In the genomic region with DNA sequence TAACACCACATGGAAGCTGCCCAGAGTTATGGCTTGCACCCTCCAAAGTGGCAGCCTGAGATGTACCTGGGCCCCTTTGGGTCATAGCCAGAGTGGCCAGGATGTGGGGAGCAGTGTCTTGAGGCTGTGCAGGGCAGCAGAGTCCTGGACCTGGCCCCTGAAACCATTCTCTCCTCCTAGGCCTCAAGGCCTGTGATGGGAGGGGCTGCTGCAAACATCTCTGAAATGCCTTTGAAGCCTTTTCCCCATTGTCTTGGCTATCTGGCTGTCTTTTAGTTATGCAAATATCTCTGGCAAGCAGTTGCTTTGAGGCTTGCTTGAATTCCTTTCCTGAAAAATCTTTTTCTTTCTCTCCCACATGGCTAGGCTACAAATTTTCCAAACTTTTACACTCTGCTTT, we compare ENCODE assay signal across 26 cellular contexts.
"Had no signal": no experiment of that assay in that cellular context is flagged by ENCODE, and none has a peak within 500 bp of the region (broad histone marks: within the 10 kb centered on the region; RNA-seq: fewer than 3 reads in every experiment).

No MANE protein-coding gene starts in this region.

- H3K4me3 Mint-ChIP-seq: activated T-cell treated with anti-CD3 and anti-CD28 coated beads, Interleukin-2, amount 50 U/mL, for 4 hours; T-helper 2 cell treated with Interferon-gamma antibody and Interleukin-4, amounts not matched to agents 5 μg/mL and 100 μg/mL, for 36 hours had no signal

- H3K4me1 ChIP-seq: adrenal gland, colonic mucosa, SJSA1 had no signal

- H3K9me3 ChIP-seq: adrenal gland, colonic mucosa, SJSA1 had no signal

- H3K9me3 Mint-ChIP-seq: activated naive CD4-positive, alpha-beta T cell treated with anti-CD3 and anti-CD28 coated beads, Interleukin-2, amount 50 U/mL, for 72 hours; activated T-cell treated with anti-CD3 and anti-CD28 coated beads, Interleukin-2, amount 50 U/mL, for 4 hours; T-helper 2 cell treated with Interferon-gamma antibody and Interleukin-4, amounts not matched to agents 5 μg/mL and 100 μg/mL, for 36 hours had no signal

- H3K4me3 ChIP-seq: adrenal gland, colonic mucosa, SJSA1 had no signal

- H3K27ac Mint-ChIP-seq: T-helper 2 cell treated with Interferon-gamma antibody and Interleukin-4, amounts not matched to agents 5 μg/mL and 100 μg/mL, for 36 hours had no signal

- ATAC-seq: activated naive CD4-positive, alpha-beta T cell treated with anti-CD3 and anti-CD28 coated beads, Interleukin-2, amount 50 U/mL, for 72 hours; activated T-cell treated with anti-CD3 and anti-CD28 coated beads, Interleukin-2, amount 50 U/mL, for 4 hours; Panc1; SK-N-SH treated with all-trans-retinoic acid at 6 μM for 48 hours had no signal

- H3K27ac ChIP-seq: adrenal gland, colonic mucosa, RWPE1, SJSA1 had no signal

- DNase-seq: activated CD4-positive, alpha-beta T cell treated with anti-CD3 and anti-CD28 coated beads for 48 hours; activated CD4-positive, alpha-beta T cell treated with anti-CD3 and anti-CD28 coated beads, Interleukin-2, amount 50 U/mL, for 4 hours; activated CD4-positive, CD25-positive, alpha-beta regulatory T cell treated with anti-CD3 and anti-CD28 coated beads, Interleukin-2, amount 50 U/mL, for 72 hours; activated CD8-positive, alpha-beta memory T cell treated with anti-CD3 and anti-CD28 coated beads for 24 hours; activated effector memory CD4-positive, alpha-beta T cell treated with anti-CD3 and anti-CD28 coated beads, Interleukin-2, amount 50 U/mL, for 16 hours; activated naive CD4-positive, alpha-beta T cell treated with Interleukin-2 at 50 U/mL for 16 hours; activated T-cell treated with anti-CD3 and anti-CD28 coated beads, Interleukin-2, amount 50 U/mL, for 4 hours; adrenal gland; anterior cingulate cortex; colonic mucosa; Kasumi-1; NCI-H1930; NCI-H2171; NCI-H226; NCI-H510A; NCI-H526 treated with DMSO at 0.1 percent for 48 hours; NCI-H82; OCI-M1; Right ventricle myocardium superior; SW 1271 had no signal

- H3K36me3 ChIP-seq: adrenal gland, colonic mucosa, SJSA1 had no signal

- H3K27me3 ChIP-seq: adrenal gland, colonic mucosa, SJSA1 had no signal

- H3K36me3 Mint-ChIP-seq: activated naive CD4-positive, alpha-beta T cell treated with anti-CD3 and anti-CD28 coated beads, Interleukin-2, amount 50 U/mL, for 72 hours had no signal
